Comparison of ENCODE assay signal across 18 cellular contexts in the genomic region with DNA sequence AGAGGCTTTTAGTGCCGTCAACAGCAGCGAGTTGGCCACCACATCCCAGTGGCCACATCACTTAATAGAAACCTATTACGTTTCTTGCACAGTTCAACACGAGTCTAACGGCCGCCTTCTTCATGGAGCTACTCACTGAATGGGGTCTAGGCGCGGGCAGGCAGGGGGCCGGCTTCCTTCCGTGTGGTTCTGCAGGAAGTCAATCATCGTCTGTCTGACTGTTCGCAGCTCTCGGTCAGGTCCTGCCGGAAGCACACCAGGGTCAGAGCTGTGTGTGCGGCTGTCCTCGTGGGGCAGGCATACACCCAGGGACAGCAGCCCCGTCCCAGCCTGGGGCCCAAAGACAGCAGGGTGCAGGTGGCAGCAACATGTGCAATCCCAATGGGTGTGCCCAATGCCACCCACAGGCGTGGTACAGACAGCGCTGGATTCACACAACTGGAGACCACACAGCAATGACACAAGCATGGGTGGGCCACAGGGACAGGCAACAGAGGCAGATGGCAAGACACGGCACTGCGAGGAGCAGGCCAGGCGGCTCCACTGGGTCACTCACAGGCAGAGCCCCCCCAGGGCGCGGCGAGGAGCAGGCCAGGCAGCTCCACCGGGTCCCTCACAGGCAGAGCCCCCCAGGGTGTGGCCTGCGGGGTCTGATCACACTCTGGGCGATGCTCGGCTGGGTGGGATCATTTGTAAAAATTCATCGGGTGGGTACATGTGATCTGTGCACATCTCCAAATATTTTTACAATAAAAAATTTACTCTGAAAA. TPM values are rescaled to one million over a fixed set of nuclear protein-coding genes. Genes with fewer than 3 reads are reported as not detected.
"Had no signal": no experiment of that assay in that cellular context is flagged by ENCODE, and none has a peak within 500 bp of the region (broad histone marks: within the 10 kb centered on the region; RNA-seq: fewer than 3 reads in every experiment).

No MANE protein-coding gene starts in this region.

- H3K27me3 ChIP-seq: colonic mucosa, heart left ventricle, neural progenitor cell, pancreas had no signal

- ATAC-seq: activated CD8-positive, alpha-beta T cell treated with anti-CD3 and anti-CD28 coated beads for 36 hours; activated T-helper 17 cell treated with anti-CD3 and anti-CD28 coated beads, Interleukin-2, amount 50 U/mL, for 72 hours; left lobe of liver; pancreas had no signal

- H3K4me3 ChIP-seq: colonic mucosa, heart left ventricle, neural progenitor cell, pancreas had no signal

- H3K4me1 ChIP-seq: colonic mucosa, heart left ventricle, neural progenitor cell, pancreas had no signal

- H3K4me3 Mint-ChIP-seq: activated CD8-positive, alpha-beta T cell treated with anti-CD3 and anti-CD28 coated beads for 36 hours; activated naive CD4-positive, alpha-beta T cell treated with anti-CD3 and anti-CD28 coated beads, Interleukin-2, amount 50 U/mL, for 24 hours; neural progenitor cell had no signal

- DNase-seq: activated CD4-positive, alpha-beta T cell treated with anti-CD3 and anti-CD28 coated beads for 1 hour; activated CD8-positive, alpha-beta T cell treated with anti-CD3 and anti-CD28 coated beads for 36 hours; caudate nucleus; colonic mucosa; foreskin melanocyte; heart left ventricle; islet precursor cell; mesenchymal stem cell; stimulated activated CD4-positive, alpha-beta T cell treated with anti-CD3 and anti-CD28 coated beads, Interleukin-15, amount 100 ng/mL, for 24 hours; stimulated activated CD4-positive, alpha-beta T cell treated with anti-CD3 and anti-CD28 coated beads, Interleukin-4, amount 100 ng/mL, for 24 hours; T-helper 2 cell had no signal

- H3K27ac Mint-ChIP-seq: activated CD8-positive, alpha-beta T cell treated with anti-CD3 and anti-CD28 coated beads for 36 hours; neural progenitor cell had no signal

- H2AFZ ChIP-seq: neural progenitor cell had no signal

- H3K27me3 Mint-ChIP-seq: activated CD8-positive, alpha-beta T cell treated with anti-CD3 and anti-CD28 coated beads for 36 hours; activated naive CD4-positive, alpha-beta T cell treated with anti-CD3 and anti-CD28 coated beads, Interleukin-2, amount 50 U/mL, for 24 hours; activated T-helper 17 cell treated with anti-CD3 and anti-CD28 coated beads, Interleukin-2, amount 50 U/mL, for 72 hours had no signal

- H3K27ac ChIP-seq: colonic mucosa, heart left ventricle, neural progenitor cell, pancreas had no signal

- H3K9me3 Mint-ChIP-seq: activated CD8-positive, alpha-beta T cell treated with anti-CD3 and anti-CD28 coated beads for 36 hours; activated naive CD4-positive, alpha-beta T cell treated with anti-CD3 and anti-CD28 coated beads, Interleukin-2, amount 50 U/mL, for 24 hours; activated T-helper 17 cell treated with anti-CD3 and anti-CD28 coated beads, Interleukin-2, amount 50 U/mL, for 72 hours; neural progenitor cell had no signal

- H3K9ac ChIP-seq: neural progenitor cell had no signal

- H3K9me3 ChIP-seq: colonic mucosa, heart left ventricle, pancreas had no signal

- H3K4me2 ChIP-seq: neural progenitor cell had no signal

- H3K36me3 ChIP-seq: colonic mucosa, neural progenitor cell had no signal

RNA-seq across cellular contexts. Expression of gene LHX3, which starts 19.1 kb away (rescaled TPM):
- total RNA-seq: activated CD8-positive, alpha-beta T cell treated with anti-CD3 and anti-CD28 coated beads for 36 hours; colonic mucosa; heart left ventricle; left lobe of liver; pancreas; renal cortical epithelial cell; urinary bladder had no signal
- polyA plus RNA-seq: heart left ventricle, pancreas, urinary bladder had no signal
